ENCODE assay signal across 23 cellular contexts in genomic region chr1:90580176-90580575, GRCh38.
DNase-seq lines count a peak whose midpoint lies in the region; ATAC-seq and TF ChIP-seq lines count a peak whose summit lies in the region.
"Had no signal": no experiment of that assay in that cellular context is flagged by ENCODE, and none has a peak within 500 bp of the region (broad histone marks: within the 10 kb centered on the region; RNA-seq: fewer than 3 reads in every experiment).

No MANE protein-coding gene starts in this region.

- TF ChIP-seq CTCF in MCF 10A (IDR thresholded peaks at IDR 0.05; ENCODE audit: unreplicated experiment) (no peak), breast epithelium (IDR thresholded peaks at IDR 0.05) (no peak), H9 (conservative IDR thresholded peaks at IDR 0.05) (no peak)

- H2AK5ac ChIP-seq in H9 (ENCODE audit: insufficient read length, low read length) = no peak overlapping the region

- POLR2A ChIA-PET in MCF 10A (lab: Yijun Ruan, JAX) = interaction anchor here (1.0 to 1.2 kb wide), 2 partner anchors 142 to 459 kb away, joined by 3 to 4 read pairs; no protein-coding TSS in a partner anchor

- no peak overlapping the region for H3K27ac ChIP-seq in breast epithelium
- H3K27ac ChIP-seq in H9 (ENCODE audit: insufficient read length, low read depth, low read length) = no peak overlapping the region
- H3K27ac ChIP-seq: dorsolateral prefrontal cortex, neutrophil, psoas muscle, SJCRH30 had no signal

- no peak overlapping the region for H2BK20ac ChIP-seq in H9 (ENCODE audit: low read depth, low read length, poor library complexity, severe bottlenecking)

- no peaks in the 10 kb centered on the region for H4K20me1 ChIP-seq in H9 (ENCODE audit: control insufficient read depth, insufficient read depth, insufficient read length)

- no peaks in the 10 kb centered on the region for H3K4me1 ChIP-seq in breast epithelium
- H3K4me1 ChIP-seq in H9 (ENCODE audit: insufficient read depth, low read length) = no peaks in the 10 kb centered on the region
- H3K4me1 ChIP-seq: psoas muscle, SJCRH30 had no signal

- H3K27me3 Mint-ChIP-seq in MCF 10A (ENCODE audit: insufficient read depth, unreplicated experiment) = no peaks in the 10 kb centered on the region
- H3K27me3 Mint-ChIP-seq in H9 (ENCODE audit: low read depth) = peaks cover 7% of the 10 kb centered on the region
- H3K27me3 Mint-ChIP-seq: activated CD4-positive, alpha-beta memory T cell treated with anti-CD3 and anti-CD28 coated beads for 36 hours had no signal

- no peak overlapping the region for H2BK12ac ChIP-seq in H9 (ENCODE audit: insufficient read length, low read depth, low read length)

- no peak overlapping the region for H3K4me3 ChIP-seq in breast epithelium
- H3K4me3 ChIP-seq: dorsolateral prefrontal cortex, psoas muscle, SJCRH30 had no signal

- H3K9me3 ChIP-seq in breast epithelium (no peaks in the 10 kb centered on the region), H9 (ENCODE audit: control insufficient read depth, low read depth, low read length) (no peaks in the 10 kb centered on the region)
- H3K9me3 ChIP-seq: neutrophil, psoas muscle, SJCRH30 had no signal

- no peak overlapping the region for H2AFZ ChIP-seq in H9 (ENCODE audit: low read length)

- no peak overlapping the region for H4K91ac ChIP-seq in H9 (ENCODE audit: insufficient read length, low read depth, low read length)

- no peak overlapping the region for H4K5ac ChIP-seq in H9 (ENCODE audit: insufficient read length, low read depth, low read length)

- H3K14ac ChIP-seq in H9 (ENCODE audit: insufficient read depth, low read length) = no peak overlapping the region

- no peak overlapping the region for H3K9ac ChIP-seq in H9 (ENCODE audit: extremely low read depth, insufficient read length, low read length)

- H3K23ac ChIP-seq in H9 (ENCODE audit: insufficient read length, low read depth, low read length) = no peak overlapping the region

- TF ChIP-seq POLR2A in breast epithelium (IDR thresholded peaks at IDR 0.05) = no peak

- no peaks in the 10 kb centered on the region for H3K79me1 ChIP-seq in H9 (ENCODE audit: insufficient read depth, low read depth, low read length, poor library complexity, severe bottlenecking)

- peaks cover 8% of the 10 kb centered on the region for H3K4me1 Mint-ChIP-seq in MCF 10A (ENCODE audit: insufficient read depth, unreplicated experiment)
- H3K4me1 Mint-ChIP-seq in H9 = no peaks in the 10 kb centered on the region
- H3K4me1 Mint-ChIP-seq: activated naive CD8-positive, alpha-beta T cell treated with anti-CD3 and anti-CD28 coated beads for 36 hours; central memory CD8-positive, alpha-beta T cell; T-cell had no signal

- H3K79me2 ChIP-seq in H9 (ENCODE audit: insufficient read depth, low read length) = no peaks in the 10 kb centered on the region

- no CpG with 5 or more reads among the region's 3 CpGs for WGBS in H9 (ENCODE audit: extremely low coverage, insufficient read length, low lambda C conversion rate)

- ATAC-seq in esophagus mucosa (peak; percentile 64), HG03460 (IDR thresholded peaks at IDR 0.05; ENCODE audit: unreplicated experiment) (no peak), GM21723 (IDR thresholded peaks at IDR 0.05; ENCODE audit: unreplicated experiment) (no peak)
- ATAC-seq: activated CD4-positive, CD25-positive, alpha-beta regulatory T cell treated with anti-CD3 and anti-CD28 coated beads, Interleukin-2, amount 50 U/mL, for 24 hours; psoas muscle; T-cell had no signal

- no peak overlapping the region for H3K56ac ChIP-seq in H9 (ENCODE audit: insufficient read length, low read depth, low read length)

- CTCF ChIA-PET in MCF 10A (lab: Yijun Ruan, JAX) = interaction anchor here (0.6 to 3.4 kb wide), 12 partner anchors 11 to 586 kb away, joined by 3 to 21 read pairs (median 3); no protein-coding TSS in a partner anchor

- no peak overlapping the region for H3K18ac ChIP-seq in H9 (ENCODE audit: insufficient read length, low read depth, low read length)

- H3K9me3 Mint-ChIP-seq in MCF 10A (ENCODE audit: unreplicated experiment) (no peaks in the 10 kb centered on the region), H9 (no peaks in the 10 kb centered on the region; a peak in 1 of 5 replicates)
- H3K9me3 Mint-ChIP-seq: activated CD4-positive, alpha-beta memory T cell treated with anti-CD3 and anti-CD28 coated beads for 36 hours; activated naive CD8-positive, alpha-beta T cell treated with anti-CD3 and anti-CD28 coated beads for 36 hours; activated T-helper 2 cell treated with anti-CD3 and anti-CD28 coated beads, Interferon-gamma antibody, Interleukin-2, Interleukin-4, amounts not matched to agents 10 μg/mL and 5 μg/mL and 100 μg/mL, durations not matched to agents 14 hours and 24 hours and 36 hours; central memory CD8-positive, alpha-beta T cell; T-cell had no signal

- H2BK15ac ChIP-seq in H9 (ENCODE audit: low read depth, low read length) = no peak overlapping the region

- BruUV-seq in MCF 10A (replicated peaks; lab: Mats Ljungman, UMichigan) = no TSS peak

- no peak overlapping the region for H3T11ph ChIP-seq in H9 (ENCODE audit: low read length)

- no peaks in the 10 kb centered on the region for H3K36me3 ChIP-seq in breast epithelium
- H3K36me3 ChIP-seq: neutrophil, SJCRH30 had no signal

- H3K27me3 ChIP-seq in breast epithelium = no peaks in the 10 kb centered on the region
- H3K27me3 ChIP-seq in H9 (ENCODE audit: insufficient read depth, low read length) = no peaks in the 10 kb centered on the region
- H3K27me3 ChIP-seq: SJCRH30 had no signal

- H3K36me3 Mint-ChIP-seq in MCF 10A (ENCODE audit: insufficient read depth, unreplicated experiment) (no peaks in the 10 kb centered on the region), H9 (ENCODE audit: insufficient read depth in 1 of 3, low read depth in 3 of 3) (no peaks in the 10 kb centered on the region)
- H3K36me3 Mint-ChIP-seq: activated CD4-positive, alpha-beta memory T cell treated with anti-CD3 and anti-CD28 coated beads for 36 hours; activated naive CD8-positive, alpha-beta T cell treated with anti-CD3 and anti-CD28 coated beads for 36 hours; T-cell had no signal

- H2BK120ac ChIP-seq in H9 (ENCODE audit: low read depth, low read length, poor library complexity, severe bottlenecking) = no peak overlapping the region

- no peak overlapping the region for H2BK5ac ChIP-seq in H9 (ENCODE audit: insufficient read length, low read length)

- DNase-seq in MCF 10A (ENCODE audit: unreplicated experiment) = peak; percentile 71
- DNase-seq in breast epithelium (ENCODE audit: low spot score in 2 of 2) = no peak
- DNase-seq in NCI-H345 treated with DMSO at 0.1 percent for 48 hours (lab: John Stamatoyannopoulos, UW; ENCODE audit: unreplicated experiment) = peak; percentile 32
- no peak for DNase-seq in activated effector memory CD4-positive, alpha-beta T cell treated with Interleukin-2 at 50 U/mL for 16 hours
- no peak for DNase-seq in H9
- DNase-seq: ACHN; activated CD4-positive, alpha-beta memory T cell treated with anti-CD3 and anti-CD28 coated beads for 36 hours; activated naive CD8-positive, alpha-beta T cell treated with anti-CD3 and anti-CD28 coated beads for 36 hours; dorsolateral prefrontal cortex; glutamatergic neuron; mesenchymal stem cell; NCI-H2227 treated with DMSO at 0.1 percent for 48 hours; psoas muscle; SJCRH30; stimulated activated CD8-positive, alpha-beta memory T cell treated with anti-CD3 and anti-CD28 coated beads, Interleukin-4, amount 100 ng/mL, for 48 hours; T-cell had no signal

- H3K4me2 ChIP-seq in H9 (ENCODE audit: insufficient read depth, insufficient read length, low read length) = no peak overlapping the region

- H3K27ac Mint-ChIP-seq in MCF 10A (ENCODE audit: low read depth, unreplicated experiment) (no peak overlapping the region), H9 (no peak overlapping the region)
- H3K27ac Mint-ChIP-seq: activated CD4-positive, alpha-beta memory T cell treated with anti-CD3 and anti-CD28 coated beads for 36 hours; activated naive CD8-positive, alpha-beta T cell treated with anti-CD3 and anti-CD28 coated beads for 36 hours; activated T-helper 2 cell treated with anti-CD3 and anti-CD28 coated beads, Interferon-gamma antibody, Interleukin-2, Interleukin-4, amounts not matched to agents 10 μg/mL and 5 μg/mL and 100 μg/mL, durations not matched to agents 14 hours and 24 hours and 36 hours; T-cell had no signal

- H4K8ac ChIP-seq in H9 (replicated peaks; ENCODE audit: insufficient read length, low read depth, low read length) = no peak overlapping the region

- no peaks in the 10 kb centered on the region for H3K23me2 ChIP-seq in H9 (ENCODE audit: insufficient read length, low read depth, low read length, poor library complexity, severe bottlenecking)

- no peak overlapping the region for H3K4ac ChIP-seq in H9 (ENCODE audit: low read depth, low read length)

- H3K4me3 Mint-ChIP-seq in MCF 10A (ENCODE audit: unreplicated experiment) (no peak overlapping the region), H9 (no peak overlapping the region)
- H3K4me3 Mint-ChIP-seq: activated CD4-positive, alpha-beta memory T cell treated with anti-CD3 and anti-CD28 coated beads for 36 hours; activated naive CD8-positive, alpha-beta T cell treated with anti-CD3 and anti-CD28 coated beads for 36 hours; central memory CD8-positive, alpha-beta T cell; T-cell had no signal

- intact Hi-C loops in MCF 10A (cut with micrococcal nuclease) = loop anchor here (1.0 to 10.0 kb wide), 2 partner anchors 445 to 466 kb away; partner anchors contain the start of gene ZNF644
- intact Hi-C loops in breast epithelium (cut with DNase I; ENCODE audit: low total_unique reads) = no loop called here

Comparison
In these comparisons a context has a peak if more than half of its experiments do, and no peak if none do; other contexts are left out.
1. DNase-seq: peak in MCF 10A (single experiment) and NCI-H345 treated with DMSO at 0.1 percent for 48 hours (single experiment); none in breast epithelium (0 of 2), activated effector memory CD4-positive, alpha-beta T cell treated with Interleukin-2 at 50 U/mL for 16 hours (single experiment) and H9 (single experiment).